ENCODE assay signal across 8 cellular contexts in the genomic region with DNA sequence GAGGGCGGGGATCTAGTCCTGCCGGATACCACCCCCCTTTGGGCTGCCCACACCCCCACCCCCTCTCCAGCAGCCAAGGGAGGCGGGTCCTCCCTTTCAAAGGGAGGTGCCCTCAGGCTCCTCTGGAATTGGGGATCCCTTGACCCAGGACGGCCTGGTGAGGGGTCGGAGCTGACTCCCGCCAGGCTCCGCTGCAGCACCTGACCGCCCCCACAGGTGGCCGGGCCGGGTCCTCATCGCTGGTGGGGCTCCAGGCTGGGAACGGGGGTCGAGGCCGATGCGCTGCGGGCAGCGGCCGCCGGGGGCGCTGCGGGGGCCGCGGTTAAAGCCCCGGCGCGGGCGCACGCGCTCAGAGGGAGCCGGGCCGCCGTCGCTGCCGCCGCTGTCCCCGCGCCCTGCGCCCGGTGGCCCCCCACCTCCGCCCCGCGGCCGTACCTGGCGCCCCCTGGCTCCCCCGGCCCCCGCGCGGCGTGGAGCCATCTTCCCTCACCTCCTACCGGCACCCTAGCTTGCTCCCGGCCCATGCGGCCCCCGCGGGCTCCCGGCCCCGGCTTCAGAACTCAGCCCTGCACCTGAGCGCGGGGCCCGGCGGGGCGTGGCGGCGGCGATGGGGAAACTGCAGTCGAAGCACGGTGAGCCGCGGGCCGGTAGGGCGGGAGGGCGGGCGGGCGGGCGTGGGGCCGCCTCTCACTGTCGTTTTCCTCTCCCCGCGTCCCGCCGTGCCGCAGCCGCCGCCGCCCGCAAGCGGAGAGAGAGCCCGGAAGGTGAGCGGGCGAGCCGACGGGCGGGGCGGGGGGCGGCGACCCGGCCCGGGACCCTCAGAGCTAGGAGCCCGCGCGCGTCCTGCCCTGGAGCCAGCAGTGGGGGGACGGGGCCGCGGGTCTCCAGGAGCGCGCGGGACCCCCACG. TPM values are rescaled to one million over a fixed set of nuclear protein-coding genes. Genes with fewer than 3 reads are reported as not detected.
DNase-seq lines count a peak whose midpoint lies in the region; ATAC-seq and TF ChIP-seq lines count a peak whose summit lies in the region.

A gene with protein sequence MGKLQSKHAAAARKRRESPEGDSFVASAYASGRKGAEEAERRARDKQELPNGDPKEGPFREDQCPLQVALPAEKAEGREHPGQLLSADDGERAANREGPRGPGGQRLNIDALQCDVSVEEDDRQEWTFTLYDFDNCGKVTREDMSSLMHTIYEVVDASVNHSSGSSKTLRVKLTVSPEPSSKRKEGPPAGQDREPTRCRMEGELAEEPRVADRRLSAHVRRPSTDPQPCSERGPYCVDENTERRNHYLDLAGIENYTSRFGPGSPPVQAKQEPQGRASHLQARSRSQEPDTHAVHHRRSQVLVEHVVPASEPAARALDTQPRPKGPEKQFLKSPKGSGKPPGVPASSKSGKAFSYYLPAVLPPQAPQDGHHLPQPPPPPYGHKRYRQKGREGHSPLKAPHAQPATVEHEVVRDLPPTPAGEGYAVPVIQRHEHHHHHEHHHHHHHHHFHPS (plus strand): TSS at position 352 of the 908 bp plus-strand sequence. CDS start 256 bp downstream, at position 608.

- TF ChIP-seq EP300 in tibial nerve (IDR thresholded peaks at IDR 0.05), result no peak

- H3K27me3 ChIP-seq in tibial nerve, result peaks cover 2 to 42% of the 10 kb centered on the region in 2 donors

- TF ChIP-seq POLR2A in tibial nerve (IDR thresholded peaks at IDR 0.05), result no peak

- peak within 1 kb of the TSS; percentile 42; the same call in 1 of the 2 replicates for H3K4me3 ChIP-seq in GM08714 (ENCODE audit: low read length)
- peak within 1 kb of the TSS in 3 of 4 donors; percentile 22 to 55 (median 43) for H3K4me3 ChIP-seq in tibial nerve

- peaks cover 71% of the 10 kb centered on the region for H3K27me3 Mint-ChIP-seq in mesothelial cell of epicardium (ENCODE audit: low read depth)

- H3K4me1 ChIP-seq in tibial nerve, result peaks cover 0 to 46% (median 18%) of the 10 kb centered on the region in 4 donors

- DNase-seq in T-helper 9 cell (peak; percentile 19), ecto neural progenitor cell (ENCODE audit: low spot score) (peak; percentile 78), mesothelial cell of epicardium (ENCODE audit: low spot score in 2 of 2, unreplicated experiment in 2 of 2) (peak; percentile 46 to 79), tibial nerve (ENCODE audit: low spot score in 2 of 2) (peak in 1 of 2 donors; percentile 8)

- TF ChIP-seq CTCF in mesothelial cell of epicardium (IDR thresholded peaks at IDR 0.05; ENCODE audit: unreplicated experiment) (peak; percentile 71), tibial nerve (IDR thresholded peaks at IDR 0.05) (peak; percentile 37 to 83 (median 77))

- no peak within 1 kb of the TSS for H3K27ac Mint-ChIP-seq in mesothelial cell of epicardium

- H3K36me3 Mint-ChIP-seq in mesothelial cell of epicardium, result no peaks in the 10 kb centered on the region

- 7 to 10% methylated on average over 6 to 14 of the region's 108 CpGs for WGBS in tibial nerve, 2 donors

- H3K36me3 ChIP-seq in tibial nerve, result no peaks in the 10 kb centered on the region

- peaks cover 37% of the 10 kb centered on the region for H3K4me1 Mint-ChIP-seq in mesothelial cell of epicardium

- no peak within 1 kb of the TSS for H3K27ac ChIP-seq in tibial nerve

- H3K9me3 ChIP-seq in tibial nerve, result no peaks in the 10 kb centered on the region

- H3K9me3 Mint-ChIP-seq in mesothelial cell of epicardium, result no peaks in the 10 kb centered on the region

- ATAC-seq in HG03432 (IDR thresholded peaks at IDR 0.05; ENCODE audit: unreplicated experiment) (peak; percentile 49), GM18907 (IDR thresholded peaks at IDR 0.05; ENCODE audit: unreplicated experiment) (no peak), HG02798 (IDR thresholded peaks at IDR 0.05; ENCODE audit: poor library complexity, unreplicated experiment) (no peak)

- H3K4me3 Mint-ChIP-seq in mesothelial cell of epicardium, result peak within 1 kb of the TSS; percentile 74

RNA-seq across cellular contexts. Expression of the gene that starts here (rescaled TPM):
- total RNA-seq in mesothelial cell of epicardium, result 52.8 to 65.1 TPM (median 63.4 TPM) in 3 replicates
- 1 to 10 TPM in 1 of 4 donors, under 1 TPM in 1, not detected in 2; 0.60 to 4.7 TPM for total RNA-seq in tibial nerve
